ENCODE assay signal across 9 cellular contexts in genomic region chr19:19040417-19040816, GRCh38. TPM values are rescaled to one million over a fixed set of nuclear protein-coding genes. Genes with fewer than 3 reads are reported as not detected.
DNase-seq lines count a peak whose midpoint lies in the region; ATAC-seq and TF ChIP-seq lines count a peak whose summit lies in the region.
"Had no signal": no experiment of that assay in that cellular context is flagged by ENCODE, and none has a peak within 500 bp of the region (broad histone marks: within the 10 kb centered on the region; RNA-seq: fewer than 3 reads in every experiment).

No MANE protein-coding gene starts in this region.

- peaks cover 0 to 5% of the 10 kb centered on the region in 2 donors for H3K4me1 ChIP-seq in adrenal gland (replicated peaks in 1 of 2)
- H3K4me1 ChIP-seq in transverse colon: peaks cover 0 to 10% (median 5%) of the 10 kb centered on the region in 4 donors

- no peak overlapping the region for H3K4me3 ChIP-seq in adrenal gland
- no peak overlapping the region for H3K4me3 ChIP-seq in transverse colon

- H3K36me3 ChIP-seq in adrenal gland (replicated peaks in 1 of 2): peaks cover 0 to 18% of the 10 kb centered on the region in 2 donors
- H3K36me3 ChIP-seq in transverse colon: no peaks in the 10 kb centered on the region

- no peak overlapping the region for H3K4me3 Mint-ChIP-seq in activated CD8-positive, alpha-beta T cell treated with anti-CD3 and anti-CD28 coated beads for 36 hours
- no peak overlapping the region for H3K4me3 Mint-ChIP-seq in activated CD8-positive, alpha-beta T cell treated with anti-CD3 and anti-CD28 coated beads, Interleukin-2, amount 10 ng/mL, durations not matched to agents 7 days and 5 days
- H3K4me3 Mint-ChIP-seq: T-helper 1 cell treated with Interleukin-12 subunit alpha and Interleukin-12 subunit beta and Interleukin-4 antibody, amounts not matched to agents 30 μg/mL and 1 μg/mL, for 36 hours had no signal

- POLR2A ChIA-PET in activated CD8-positive, alpha-beta T cell treated with anti-CD3 and anti-CD28 coated beads for 36 hours (lab: Charles Lee): no interaction called here
- POLR2A ChIA-PET in activated CD8-positive, alpha-beta T cell treated with anti-CD3 and anti-CD28 coated beads, Interleukin-2, amount 10 ng/mL, durations not matched to agents 7 days and 5 days (lab: Charles Lee): no interaction called here

- in situ Hi-C loops in transverse colon (cut with MboI; ENCODE audit: low pct_ligation_motif_present in 1 of 4, low pct_unique_long_range_greater_than_20kb in 1 of 4, low sequenced_read_pairs in 3 of 4): no loop called here

- TF ChIP-seq EP300 in transverse colon (IDR thresholded peaks at IDR 0.05; ENCODE audit: low read depth): no peak

- no peak for TF ChIP-seq CTCF in activated CD8-positive, alpha-beta T cell treated with anti-CD3 and anti-CD28 coated beads for 36 hours (IDR thresholded peaks at IDR 0.05)
- TF ChIP-seq CTCF in adrenal gland (IDR thresholded peaks at IDR 0.05) (no peak), transverse colon (IDR thresholded peaks at IDR 0.05) (no peak)

- H3K27ac ChIP-seq in adrenal gland (peak overlapping the region in 1 of 5 donors; percentile 13), transverse colon (peak overlapping the region in 1 of 4 donors; percentile 25)

- H3K36me3 Mint-ChIP-seq in activated CD8-positive, alpha-beta T cell treated with anti-CD3 and anti-CD28 coated beads for 36 hours (ENCODE audit: low read depth): peaks cover 32% of the 10 kb centered on the region
- H3K36me3 Mint-ChIP-seq in activated CD8-positive, alpha-beta T cell treated with anti-CD3 and anti-CD28 coated beads, Interleukin-2, amount 10 ng/mL, durations not matched to agents 7 days and 5 days (ENCODE audit: low read depth): peaks cover 31% of the 10 kb centered on the region

- no peaks in the 10 kb centered on the region for H3K9me3 Mint-ChIP-seq in activated CD8-positive, alpha-beta T cell treated with anti-CD3 and anti-CD28 coated beads for 36 hours
- no peaks in the 10 kb centered on the region for H3K9me3 Mint-ChIP-seq in activated CD8-positive, alpha-beta T cell treated with anti-CD3 and anti-CD28 coated beads, Interleukin-2, amount 10 ng/mL, durations not matched to agents 7 days and 5 days (ENCODE audit: insufficient read depth)
- H3K9me3 Mint-ChIP-seq: T-helper 1 cell treated with Interleukin-12 subunit alpha and Interleukin-12 subunit beta and Interleukin-4 antibody, amounts not matched to agents 30 μg/mL and 1 μg/mL, for 36 hours had no signal

- CTCF ChIA-PET in activated CD8-positive, alpha-beta T cell treated with anti-CD3 and anti-CD28 coated beads for 36 hours (lab: Charles Lee): interaction anchor here (0.7 kb wide), 1 partner anchor 8 kb away, joined by 3 read pairs; no protein-coding TSS in a partner anchor
- CTCF ChIA-PET in activated CD8-positive, alpha-beta T cell treated with anti-CD3 and anti-CD28 coated beads, Interleukin-2, amount 10 ng/mL, durations not matched to agents 7 days and 5 days (lab: Charles Lee): no interaction called here

- intact Hi-C loops in activated CD8-positive, alpha-beta T cell treated with anti-CD3 and anti-CD28 coated beads for 36 hours (cut with micrococcal nuclease): no loop called here
- intact Hi-C loops in adrenal gland (cut with DNase I) (no loop called here), transverse colon (cut with DNase I; ENCODE audit: low total_unique reads) (no loop called here)

- ATAC-seq in activated CD8-positive, alpha-beta T cell treated with anti-CD3 and anti-CD28 coated beads for 36 hours: no peak
- ATAC-seq in activated CD8-positive, alpha-beta T cell treated with anti-CD3 and anti-CD28 coated beads, Interleukin-2, amount 10 ng/mL, durations not matched to agents 7 days and 5 days: no peak
- peak; percentile 80 for ATAC-seq in left lobe of liver

- H3K9me3 ChIP-seq in adrenal gland (replicated peaks in 1 of 3) (no peaks in the 10 kb centered on the region), transverse colon (no peaks in the 10 kb centered on the region)

- H3K4me1 Mint-ChIP-seq in activated CD8-positive, alpha-beta T cell treated with anti-CD3 and anti-CD28 coated beads for 36 hours (ENCODE audit: low read depth): peaks cover 28% of the 10 kb centered on the region
- H3K4me1 Mint-ChIP-seq in activated CD8-positive, alpha-beta T cell treated with anti-CD3 and anti-CD28 coated beads, Interleukin-2, amount 10 ng/mL, durations not matched to agents 7 days and 5 days (ENCODE audit: low read depth): peaks cover 23% of the 10 kb centered on the region

- no peaks in the 10 kb centered on the region for H3K27me3 Mint-ChIP-seq in activated CD8-positive, alpha-beta T cell treated with anti-CD3 and anti-CD28 coated beads for 36 hours
- H3K27me3 Mint-ChIP-seq in activated CD8-positive, alpha-beta T cell treated with anti-CD3 and anti-CD28 coated beads, Interleukin-2, amount 10 ng/mL, durations not matched to agents 7 days and 5 days (ENCODE audit: low read depth): no peaks in the 10 kb centered on the region

- TF ChIP-seq POLR2A in adrenal gland (IDR thresholded peaks at IDR 0.05) (peak in 1 of 2 donors; percentile 9), transverse colon (IDR thresholded peaks at IDR 0.05) (no peak)

- WGBS in adrenal gland, 4 donors: 36 to 53% (median 51%) methylated on average over 7 of the region's 7 CpGs
- WGBS in transverse colon (ENCODE audit: low coverage in 1 of 2), 2 donors: 47 to 59% methylated on average over 7 of the region's 7 CpGs

- DNase-seq in activated CD8-positive, alpha-beta T cell treated with anti-CD3 and anti-CD28 coated beads for 36 hours: no peak
- no peak for DNase-seq in activated CD8-positive, alpha-beta T cell treated with anti-CD3 and anti-CD28 coated beads, Interleukin-2, amount 10 ng/mL, durations not matched to agents 7 days and 5 days
- peak in 6 of 7 donors; percentile 75 to 90 (median 84) for DNase-seq in adrenal gland
- DNase-seq in left lobe of liver (ENCODE audit: low spot score): peak; percentile 86
- DNase-seq in transverse colon: peak; percentile 35
- no peak for DNase-seq in D341Med (ENCODE audit: low spot score)
- no peak for DNase-seq in SHP77 (lab: John Stamatoyannopoulos, UW)
- DNase-seq in DMS79 (lab: John Stamatoyannopoulos, UW): no peak

- peak overlapping the region; percentile 84 for H3K27ac Mint-ChIP-seq in activated CD8-positive, alpha-beta T cell treated with anti-CD3 and anti-CD28 coated beads for 36 hours
- no peak overlapping the region for H3K27ac Mint-ChIP-seq in activated CD8-positive, alpha-beta T cell treated with anti-CD3 and anti-CD28 coated beads, Interleukin-2, amount 10 ng/mL, durations not matched to agents 7 days and 5 days

- H3K27me3 ChIP-seq in adrenal gland (no peaks in the 10 kb centered on the region), transverse colon (no peaks in the 10 kb centered on the region)

RNA-seq across cellular contexts. Expression of gene ARMC6, which starts 7.0 kb away (rescaled TPM):
- total RNA-seq in activated CD8-positive, alpha-beta T cell treated with anti-CD3 and anti-CD28 coated beads for 36 hours: 10 to 100 TPM; 34.2 to 42.8 TPM
- 10 to 100 TPM; 33.4 to 35.4 TPM for total RNA-seq in activated CD8-positive, alpha-beta T cell treated with anti-CD3 and anti-CD28 coated beads, Interleukin-2, amount 10 ng/mL, durations not matched to agents 7 days and 5 days
- 10 to 100 TPM; 16.7 to 31.5 (median 27.2) TPM for total RNA-seq in adrenal gland
- polyA plus RNA-seq in adrenal gland: 10 to 100 TPM; 26.5 to 39.3 (median 38.5) TPM
- 50.9 TPM for total RNA-seq in left lobe of liver
- total RNA-seq in transverse colon: 100 to 1,000 TPM in 1 of 4 donors, 10 to 100 TPM in 3; 15.2 to 220 (median 22.9) TPM

RNA-seq across cellular contexts. Expression of gene SUGP2, which starts 7.1 kb away (rescaled TPM):
- 100 to 1,000 TPM; 104 to 112 TPM for total RNA-seq in activated CD8-positive, alpha-beta T cell treated with anti-CD3 and anti-CD28 coated beads for 36 hours
- total RNA-seq in activated CD8-positive, alpha-beta T cell treated with anti-CD3 and anti-CD28 coated beads, Interleukin-2, amount 10 ng/mL, durations not matched to agents 7 days and 5 days: 100 to 1,000 TPM; 123 to 124 TPM
- total RNA-seq in adrenal gland (10 to 100 TPM; 22.0 to 87.6 (median 49.6) TPM), left lobe of liver (35.4 TPM), transverse colon (100 to 1,000 TPM in 1 of 4 donors, 10 to 100 TPM in 3; 43.0 to 132 (median 57.9) TPM)
- polyA plus RNA-seq in adrenal gland: 100 to 1,000 TPM in 2 of 3 donors, 10 to 100 TPM in 1; 39.6 to 291 (median 176) TPM

RNA-seq across cellular contexts. Expression of gene SLC25A42, which starts 23.4 kb away (rescaled TPM):
- total RNA-seq in activated CD8-positive, alpha-beta T cell treated with anti-CD3 and anti-CD28 coated beads for 36 hours: 10 to 100 TPM; 10.9 to 11.1 TPM
- 10 to 100 TPM; 20.1 to 20.2 TPM for total RNA-seq in activated CD8-positive, alpha-beta T cell treated with anti-CD3 and anti-CD28 coated beads, Interleukin-2, amount 10 ng/mL, durations not matched to agents 7 days and 5 days
- total RNA-seq in adrenal gland (10 to 100 TPM in 7 of 8 donors, 1 to 10 TPM in 1; 9.7 to 14.3 (median 13.3) TPM), left lobe of liver (77.8 TPM), transverse colon (100 to 1,000 TPM in 1 of 4 donors, 10 to 100 TPM in 2, 1 to 10 TPM in 1; 6.8 to 141 (median 24.5) TPM)
- polyA plus RNA-seq in adrenal gland: 10 to 100 TPM in 1 of 3 donors, 1 to 10 TPM in 2; 6.2 to 11.9 (median 10.0) TPM

Comparison
In these comparisons a context has a peak if more than half of its experiments do, and no peak if none do; other contexts are left out.
1. DNase-seq: peak in adrenal gland (6 of 7), left lobe of liver (single experiment) and transverse colon (single experiment); none in activated CD8-positive, alpha-beta T cell treated with anti-CD3 and anti-CD28 coated beads for 36 hours (single experiment), activated CD8-positive, alpha-beta T cell treated with anti-CD3 and anti-CD28 coated beads, Interleukin-2, amount 10 ng/mL, durations not matched to agents 7 days and 5 days (single experiment), D341Med (single experiment), SHP77 (0 of 2) and DMS79 (single experiment).